In the genomic region with DNA sequence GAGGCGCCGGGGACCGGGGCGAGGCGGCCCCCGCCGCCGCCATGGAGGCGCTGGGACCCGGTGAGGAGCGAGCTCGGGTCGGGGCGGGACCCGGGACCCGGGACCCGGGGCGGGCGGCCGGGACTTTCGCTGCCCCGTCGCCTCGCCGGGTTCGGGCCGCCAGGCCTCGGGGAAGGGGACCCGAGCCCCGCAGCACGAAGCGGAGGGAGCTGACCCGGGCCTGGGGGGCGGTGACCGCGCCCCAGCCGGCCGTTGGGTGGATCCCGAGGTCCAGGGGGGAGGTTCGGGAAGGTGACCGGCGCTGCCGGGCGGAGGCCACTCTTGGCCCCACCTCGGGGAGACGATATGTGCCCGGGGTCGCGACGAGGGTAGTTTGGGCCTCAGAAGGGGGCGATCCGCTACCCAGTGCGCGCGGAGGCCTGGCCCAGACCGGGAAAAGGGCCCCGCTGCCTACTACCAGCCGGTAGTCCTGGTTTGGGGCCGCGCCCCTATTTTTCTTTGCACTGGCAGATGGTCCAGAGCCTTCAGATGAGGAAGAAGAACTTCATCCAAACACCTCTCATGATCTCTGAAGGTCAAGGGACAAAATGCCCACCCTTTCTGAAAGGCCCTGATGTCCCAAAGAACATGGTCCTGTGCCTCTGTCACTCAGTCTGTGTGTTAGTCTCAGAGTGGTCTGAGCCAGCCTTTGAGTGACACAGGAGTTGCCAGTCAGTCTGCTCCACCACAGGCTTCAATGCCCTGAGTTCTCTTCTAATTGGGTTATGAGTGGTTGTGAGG, we compare ENCODE assay signal across 1 cellular context.
TF ChIP-seq lines count a peak whose summit lies in the region.

No MANE protein-coding gene starts in this region.

TF ChIP-seq in GM12878, 131 proteins besides CTCF, POLR2A, EP300 and RAD21:
- TF ChIP-seq NR2F1 (conservative IDR thresholded peaks at IDR 0.05): peak; percentile 50; the same call in 1 of the 2 replicates
- TF ChIP-seq TCF3 (IDR thresholded peaks at IDR 0.05; ENCODE audit: borderline replicate concordance, insufficient read depth, low read depth, low read length): 0 out of 2 replicates have a peak, but pooled peaks have one; percentile 4
- TF ChIP-seq NKRF (conservative IDR thresholded peaks at IDR 0.05): no peak
- TF ChIP-seq KAT2A (conservative IDR thresholded peaks at IDR 0.05; ENCODE audit: control insufficient read depth, low read depth, low read length): no peak
- TF ChIP-seq IKZF1 (conservative IDR thresholded peaks at IDR 0.05): peak; percentile 27
- TF ChIP-seq RUNX3 (IDR thresholded peaks at IDR 0.05; ENCODE audit: low read length): 0 out of 2 replicates have a peak, but pooled peaks have one; percentile 8
- TF ChIP-seq ETV6 (conservative IDR thresholded peaks at IDR 0.05 in 1 of 2, IDR thresholded peaks at IDR 0.05 in 1 of 2; ENCODE audit: borderline replicate concordance in 1 of 2, low read depth in 1 of 2): no peak
- 0 out of 2 replicates have a peak, but pooled peaks have one; percentile 67 for TF ChIP-seq GATAD2B (conservative IDR thresholded peaks at IDR 0.05; ENCODE audit: low read depth)
- peak; percentile 84 for TF ChIP-seq PBX3 (IDR thresholded peaks at IDR 0.05; ENCODE audit: insufficient replicate concordance, low read depth, low read length)
- TF ChIP-seq PKNOX1 (IDR thresholded peaks at IDR 0.05): peak; percentile 94
TF ChIP-seq in GM12878: peak in this region for 7.
